1 cellular context compared by ENCODE assay signal in the genomic region with DNA sequence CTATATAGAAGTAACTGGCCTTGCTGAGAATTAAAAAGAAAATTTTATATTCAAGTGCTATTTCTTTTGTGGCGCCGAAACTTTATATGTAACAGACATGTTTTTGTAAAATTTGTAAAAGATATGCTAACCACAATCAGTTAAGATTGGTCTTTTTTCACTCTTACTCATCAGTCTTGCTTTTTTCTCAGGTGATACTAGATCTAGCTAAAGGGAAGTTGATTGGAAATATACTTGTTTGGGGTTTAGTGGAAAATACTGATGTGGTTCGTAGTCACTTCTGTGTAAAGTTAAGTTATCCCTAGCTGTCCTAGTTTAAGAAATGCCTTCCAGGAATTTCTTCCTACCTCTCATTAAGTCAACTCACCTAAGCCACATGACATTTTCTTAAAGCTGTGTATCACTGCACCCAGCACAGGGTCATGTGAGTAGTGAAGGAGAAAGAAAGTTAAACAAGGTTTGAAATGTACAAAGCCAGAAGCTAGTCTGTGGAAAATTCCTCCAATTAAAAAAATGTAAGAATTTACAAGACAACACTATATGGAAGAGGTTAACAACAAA.
TF ChIP-seq lines count a peak whose summit lies in the region.

No MANE protein-coding gene starts in this region.

TF ChIP-seq in WTC11, 78 proteins besides CTCF, POLR2A, EP300 and RAD21 (continued from another document):
- TF ChIP-seq FOXP1 (CRISPR knock-in tag; IDR thresholded peaks at IDR 0.05; ENCODE audit: borderline replicate concordance) (no peak), KAT7 (CRISPR knock-in tag; IDR thresholded peaks at IDR 0.05; ENCODE audit: borderline replicate concordance) (no peak), ZMAT4 (CRISPR knock-in tag; IDR thresholded peaks at IDR 0.05) (no peak)
- TF ChIP-seq, protein P1, sequence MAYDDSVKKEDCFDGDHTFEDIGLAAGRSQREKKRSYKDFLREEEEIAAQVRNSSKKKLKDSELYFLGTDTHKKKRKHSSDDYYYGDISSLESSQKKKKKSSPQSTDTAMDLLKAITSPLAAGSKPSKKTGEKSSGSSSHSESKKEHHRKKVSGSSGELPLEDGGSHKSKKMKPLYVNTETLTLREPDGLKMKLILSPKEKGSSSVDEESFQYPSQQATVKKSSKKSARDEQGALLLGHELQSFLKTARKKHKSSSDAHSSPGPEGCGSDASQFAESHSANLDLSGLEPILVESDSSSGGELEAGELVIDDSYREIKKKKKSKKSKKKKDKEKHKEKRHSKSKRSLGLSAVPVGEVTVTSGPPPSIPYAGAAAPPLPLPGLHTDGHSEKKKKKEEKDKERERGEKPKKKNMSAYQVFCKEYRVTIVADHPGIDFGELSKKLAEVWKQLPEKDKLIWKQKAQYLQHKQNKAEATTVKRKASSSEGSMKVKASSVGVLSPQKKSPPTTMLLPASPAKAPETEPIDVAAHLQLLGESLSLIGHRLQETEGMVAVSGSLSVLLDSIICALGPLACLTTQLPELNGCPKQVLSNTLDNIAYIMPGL (CRISPR knock-in tag; IDR thresholded peaks at IDR 0.05), result no peak
